ENCODE assay signal across 27 cellular contexts in the genomic region with DNA sequence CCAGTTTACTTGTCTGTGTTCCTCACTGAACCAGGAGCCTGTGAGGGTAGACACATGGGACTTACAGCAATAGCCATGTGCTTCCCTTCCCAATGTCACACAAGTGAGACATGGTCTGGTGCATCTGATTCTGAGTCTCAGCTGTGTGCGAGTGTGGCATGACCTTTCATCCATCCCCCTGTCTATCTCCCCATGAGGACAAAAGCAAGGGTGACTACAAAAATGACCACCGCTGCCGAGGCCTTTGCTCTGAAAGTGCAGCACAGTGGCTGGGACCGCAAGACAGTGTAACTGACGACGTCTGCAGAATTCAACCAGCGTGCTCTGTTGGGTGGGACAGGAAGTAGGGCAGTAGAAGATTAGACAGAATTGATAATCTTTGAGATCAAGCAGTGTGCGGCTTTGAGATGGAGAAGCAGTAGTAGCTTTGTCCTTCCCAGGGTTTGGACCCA. TPM values are rescaled to one million over a fixed set of nuclear protein-coding genes. Genes with fewer than 3 reads are reported as not detected.
DNase-seq lines count a peak whose midpoint lies in the region; ATAC-seq, FAIRE-seq and TF ChIP-seq lines count a peak whose summit lies in the region.
"Had no signal": no experiment of that assay in that cellular context is flagged by ENCODE, and none has a peak within 500 bp of the region (broad histone marks: within the 10 kb centered on the region; RNA-seq: fewer than 3 reads in every experiment).

No MANE protein-coding gene starts in this region.

- peaks cover 15 to 35% of the 10 kb centered on the region in 2 donors for H3K36me3 Mint-ChIP-seq in CD14-positive monocyte
- H3K36me3 Mint-ChIP-seq in natural killer cell treated with Interleukin-12 subunit alpha and Interleukin-12 subunit beta and Interleukin-15 and Interleukin-18, amount 100 ng/mL, for 72 hours: no peaks in the 10 kb centered on the region
- H3K36me3 Mint-ChIP-seq in CD4-positive, alpha-beta T cell (ENCODE audit: low read depth): no peaks in the 10 kb centered on the region

- no peak overlapping the region for H2BK15ac ChIP-seq in H1 (ENCODE audit: low read length)

- H3K27ac ChIP-seq in Panc1 (ENCODE audit: low read length) (peak overlapping the region; percentile 62), H1 (ENCODE audit: low read depth, low read length) (no peak overlapping the region), ovary (no peak overlapping the region)
- no peak overlapping the region for H3K27ac ChIP-seq in CD4-positive, alpha-beta T cell (ENCODE audit: low read depth, low read length)
- H3K27ac ChIP-seq: prostate gland, skin epidermis had no signal

- no peak overlapping the region for H4K8ac ChIP-seq in H1 (ENCODE audit: extremely low read depth, insufficient read depth, low read length)

- H3K23me2 ChIP-seq in H1 (ENCODE audit: low read depth, low read length): no peaks in the 10 kb centered on the region

- no peaks in the 10 kb centered on the region for H3K9me3 ChIP-seq in Panc1 (ENCODE audit: control insufficient read depth, insufficient read depth, low read depth, low read length)
- H3K9me3 ChIP-seq in H1 (ENCODE audit: insufficient read depth in 2 of 2, low read depth in 1 of 2, low read length in 1 of 2): no peaks in the 10 kb centered on the region
- H3K9me3 ChIP-seq in CD4-positive, alpha-beta T cell (ENCODE audit: control insufficient read depth, low read length): no peaks in the 10 kb centered on the region
- H3K9me3 ChIP-seq in ovary: no peaks in the 10 kb centered on the region
- H3K9me3 ChIP-seq: BE2C, MG63, prostate gland, upper lobe of left lung had no signal

- no peak overlapping the region for H2BK12ac ChIP-seq in H1 (ENCODE audit: low read depth, low read length)

- no peak overlapping the region for H4K91ac ChIP-seq in H1 (replicated peaks; ENCODE audit: insufficient read length, low read length)

- peak overlapping the region; percentile 2; the same call in 1 of the 2 replicates for H2BK5ac ChIP-seq in H1 (ENCODE audit: low read depth, low read length)

- POLR2A ChIA-PET in Panc1 (lab: Charles Lee) (no interaction called here), H1 (lab: Charles Lee; ENCODE audit: partially characterized antibody) (no interaction called here)
- POLR2A ChIA-PET in CD4-positive, alpha-beta T cell (lab: Charles Lee): no interaction called here

- peak overlapping the region in 1 of 2 donors; percentile 47 for H3K4me3 Mint-ChIP-seq in CD14-positive monocyte
- H3K4me3 Mint-ChIP-seq in natural killer cell treated with Interleukin-12 subunit alpha and Interleukin-12 subunit beta and Interleukin-15 and Interleukin-18, amount 100 ng/mL, for 72 hours: peak overlapping the region; percentile 0
- no peak overlapping the region for H3K4me3 Mint-ChIP-seq in CD4-positive, alpha-beta T cell
- H3K4me3 Mint-ChIP-seq: activated B cell treated with CpG ODN at 0.5 μM for 24 hours; activated CD4-positive, alpha-beta memory T cell treated with anti-CD3 and anti-CD28 coated beads, Interleukin-2, amount 10 ng/mL, durations not matched to agents 7 days and 5 days; nephron; T-helper 1 cell treated with Interleukin-12 subunit alpha and Interleukin-12 subunit beta and Interleukin-4 antibody, amounts not matched to agents 30 μg/mL and 1 μg/mL, for 36 hours had no signal

- H3K27me3 ChIP-seq in Panc1 (ENCODE audit: control insufficient read depth, insufficient read depth, low read length) (no peaks in the 10 kb centered on the region), H1 (replicated peaks in 1 of 4; ENCODE audit: control insufficient read depth in 3 of 4, extremely low read depth in 1 of 4, insufficient read depth in 3 of 4, low read length in 3 of 4) (no peaks in the 10 kb centered on the region), ovary (no peaks in the 10 kb centered on the region)
- H3K27me3 ChIP-seq in CD4-positive, alpha-beta T cell (ENCODE audit: control insufficient read depth, insufficient read depth, low read length): no peaks in the 10 kb centered on the region
- H3K27me3 ChIP-seq: BE2C, MG63, upper lobe of left lung had no signal

- H3K18ac ChIP-seq in H1 (ENCODE audit: extremely low read depth, low read length): no peak overlapping the region

- in situ Hi-C loops in Panc1 (cut with HindIII; ENCODE audit: low pct_unique_long_range_greater_than_20kb, low sequenced_read_pairs): no loop called here

- TF ChIP-seq POLR2A in H1 (IDR thresholded peaks at IDR 0.05; ENCODE audit: control extremely low read depth in 1 of 2, low read depth in 2 of 2, low read length in 2 of 2) (no peak), ovary (IDR thresholded peaks at IDR 0.05) (no peak)

- H3K9me3 Mint-ChIP-seq in CD14-positive monocyte: peaks cover 0 to 3% (median 0%) of the 10 kb centered on the region in 7 donors
- no peaks in the 10 kb centered on the region for H3K9me3 Mint-ChIP-seq in natural killer cell treated with Interleukin-12 subunit alpha and Interleukin-12 subunit beta and Interleukin-15 and Interleukin-18, amount 100 ng/mL, for 72 hours
- no peaks in the 10 kb centered on the region for H3K9me3 Mint-ChIP-seq in CD4-positive, alpha-beta T cell
- H3K9me3 Mint-ChIP-seq: activated CD4-positive, alpha-beta memory T cell treated with anti-CD3 and anti-CD28 coated beads, Interleukin-2, amount 10 ng/mL, durations not matched to agents 7 days and 5 days; T-helper 1 cell treated with Interleukin-12 subunit alpha and Interleukin-12 subunit beta and Interleukin-4 antibody, amounts not matched to agents 30 μg/mL and 1 μg/mL, for 36 hours had no signal

- no peaks in the 10 kb centered on the region for H4K20me1 ChIP-seq in H1 (replicated peaks in 1 of 2; ENCODE audit: control insufficient read depth in 1 of 2, insufficient read depth in 2 of 2, low read length in 2 of 2)

- CTCF ChIA-PET in Panc1 (lab: Charles Lee): no interaction called here
- CTCF ChIA-PET in H1 (lab: Charles Lee; ENCODE audit: partially characterized antibody): no interaction called here
- CTCF ChIA-PET in CD4-positive, alpha-beta T cell (lab: Charles Lee): no interaction called here

- H3K4me1 Mint-ChIP-seq in CD14-positive monocyte: peaks cover 96% of the 10 kb centered on the region
- peaks cover 10 to 12% of the 10 kb centered on the region in 2 donors for H3K4me1 Mint-ChIP-seq in natural killer cell treated with Interleukin-12 subunit alpha and Interleukin-12 subunit beta and Interleukin-15 and Interleukin-18, amount 100 ng/mL, for 72 hours (ENCODE audit: low read depth in 2 of 2)
- no peaks in the 10 kb centered on the region for H3K4me1 Mint-ChIP-seq in CD4-positive, alpha-beta T cell (ENCODE audit: low read depth)

- H2AK5ac ChIP-seq in H1 (ENCODE audit: low read depth, low read length): peak overlapping the region; percentile 30

- BruUV-seq in Panc1 (replicated peaks; lab: Mats Ljungman, UMichigan): no TSS peak

- no peak overlapping the region for H3K23ac ChIP-seq in H1 (ENCODE audit: insufficient read length)

- H3K4me3 ChIP-seq in Panc1 (ENCODE audit: low read depth in 2 of 2, low read length in 2 of 2) (no peak overlapping the region), H1 (ENCODE audit: extremely low read depth in 1 of 4, insufficient read depth in 2 of 4, low read depth in 3 of 4, low read length in 4 of 4) (no peak overlapping the region), ovary (no peak overlapping the region)
- H3K4me3 ChIP-seq: MG63, prostate gland, skin epidermis, upper lobe of left lung had no signal

- no peak for FAIRE-seq in H1 (lab: Jason Lieb, UNC)
- FAIRE-seq: A204.1 had no signal

- H2AFZ ChIP-seq in H1 (ENCODE audit: low read length): no peak overlapping the region

- H3K36me3 ChIP-seq in Panc1 (ENCODE audit: control insufficient read depth, insufficient read depth, low read length) (no peaks in the 10 kb centered on the region), H1 (ENCODE audit: control insufficient read depth in 2 of 4, insufficient read depth in 4 of 4, low read length in 3 of 4) (no peaks in the 10 kb centered on the region), ovary (no peaks in the 10 kb centered on the region)
- H3K36me3 ChIP-seq: BE2C, MG63, prostate gland had no signal

- H3K14ac ChIP-seq in H1 (ENCODE audit: insufficient read length): no peak overlapping the region

- H3K4ac ChIP-seq in H1 (replicated peaks; ENCODE audit: insufficient read length, low read depth, low read length): no peak overlapping the region

- peaks cover 0 to 2% (median 0%) of the 10 kb centered on the region in 3 donors for H3K27me3 Mint-ChIP-seq in CD14-positive monocyte (ENCODE audit: low read depth in 3 of 3)
- peaks cover 0 to 11% of the 10 kb centered on the region in 2 donors for H3K27me3 Mint-ChIP-seq in natural killer cell treated with Interleukin-12 subunit alpha and Interleukin-12 subunit beta and Interleukin-15 and Interleukin-18, amount 100 ng/mL, for 72 hours
- H3K27me3 Mint-ChIP-seq in CD4-positive, alpha-beta T cell: peaks cover 5% of the 10 kb centered on the region
- H3K27me3 Mint-ChIP-seq: activated B cell treated with CpG ODN at 0.5 μM for 24 hours had no signal

- 92% methylated on average over 8 of the region's 8 CpGs; no CpG with 5 or more reads in 1 of the 2 experiments for WGBS in H1 (ENCODE audit: extremely low coverage in 1 of 2, insufficient coverage in 1 of 2, insufficient read length in 1 of 2, insufficient replicate concordance in 2 of 2, low coverage in 1 of 2, low lambda C conversion rate in 2 of 2, missing lambda C conversion rate in 1 of 2), 2 experiments
- 92 to 95% (median 93%) methylated on average over 8 of the region's 8 CpGs for WGBS in ovary, 3 donors

- H4K5ac ChIP-seq in H1 (ENCODE audit: insufficient read length, low read depth, low read length): no peak overlapping the region

- no peak overlapping the region for H2BK20ac ChIP-seq in H1 (ENCODE audit: low read length)

- ATAC-seq in Panc1: peak; percentile 22; the same call in 1 of the 2 replicates
- ATAC-seq in natural killer cell treated with Interleukin-12 subunit alpha and Interleukin-12 subunit beta and Interleukin-15 and Interleukin-18, amount 100 ng/mL, for 72 hours: peak in 1 of 2 donors; percentile 79
- no peak for ATAC-seq in CD4-positive, alpha-beta T cell (ENCODE audit: poor library complexity)

- H2BK120ac ChIP-seq in H1 (replicated peaks; ENCODE audit: low read depth, low read length): no peak overlapping the region

- intact Hi-C loops in CD14-positive monocyte (cut with micrococcal nuclease): loop anchor here in 1 of 2 donors (10.0 kb wide), 1 partner anchor 54 kb away; the partner anchor contains the start of gene RAB31
- intact Hi-C loops in Panc1 (cut with micrococcal nuclease; ENCODE audit: unreplicated experiment): no loop called here
- intact Hi-C loops in CD4-positive, alpha-beta T cell (cut with DNase I, micrococcal nuclease): no loop called here
- intact Hi-C loops in ovary (cut with DNase I): no loop called here

- H3K4me1 ChIP-seq in Panc1 (ENCODE audit: control insufficient read depth, insufficient read depth, low read length) (peaks cover 44% of the 10 kb centered on the region), H1 (replicated peaks in 1 of 4; ENCODE audit: control insufficient read depth in 3 of 4, insufficient read depth in 4 of 4, low read length in 3 of 4) (no peaks in the 10 kb centered on the region), ovary (ENCODE audit: insufficient read depth) (no peaks in the 10 kb centered on the region)
- H3K4me1 ChIP-seq: BE2C, prostate gland had no signal

- no peaks in the 10 kb centered on the region for H3K79me2 ChIP-seq in H1 (ENCODE audit: control insufficient read depth in 1 of 2, insufficient read depth in 2 of 2, low read length in 2 of 2)

- DNase-seq in CD14-positive monocyte (ENCODE audit: low spot score) (no peak), Panc1 (ENCODE audit: low read depth, low spot score) (no peak), H1 (ENCODE audit: low read depth in 1 of 2, low spot score in 2 of 2) (no peak), NCI-H187 treated with DMSO at 0.1 percent for 48 hours (lab: John Stamatoyannopoulos, UW) (no peak), ovary (no peak)
- no peak for DNase-seq in natural killer cell treated with Interleukin-12 subunit alpha and Interleukin-12 subunit beta and Interleukin-15 and Interleukin-18, amount 100 ng/mL, for 72 hours (ENCODE audit: low spot score)
- DNase-seq in CD4-positive, alpha-beta T cell: no peak
- no peak for DNase-seq in activated CD4-positive, alpha-beta T cell treated with anti-CD3 and anti-CD28 coated beads, Interleukin-2, amount 50 U/mL, for 4 hours
- DNase-seq: activated B cell treated with CpG ODN at 0.5 μM for 24 hours; activated CD4-positive, alpha-beta memory T cell treated with anti-CD3 and anti-CD28 coated beads, Interleukin-2, amount 10 ng/mL, durations not matched to agents 7 days and 5 days; activated gamma-delta T cell treated with Interleukin-2 at 50 U/mL for 16 hours; activated T-cell treated with anti-CD3 and anti-CD28 coated beads for 4 hours; amygdala; BE2C; effector CD4-positive, alpha-beta T cell; mesendoderm; NCI-H1436 treated with DMSO at 0.1 percent for 48 hours; SIG-M5; stimulated activated naive CD4-positive, alpha-beta T cell treated with Interleukin-2 at 50 U/mL for 16 hours; upper lobe of left lung had no signal

- no peak overlapping the region for H3K56ac ChIP-seq in H1 (replicated peaks; ENCODE audit: insufficient read length, low read depth, low read length)

- H3K79me1 ChIP-seq in H1 (ENCODE audit: low read depth, low read length): no peaks in the 10 kb centered on the region; the same call in 1 of the 2 replicates

- no peak overlapping the region for H3K4me2 ChIP-seq in H1 (ENCODE audit: insufficient read depth in 1 of 2, low read depth in 2 of 2, low read length in 2 of 2)

- H3K27ac Mint-ChIP-seq in CD14-positive monocyte: peak overlapping the region; percentile 62 to 93 (median 87)
- H3K27ac Mint-ChIP-seq in natural killer cell treated with Interleukin-12 subunit alpha and Interleukin-12 subunit beta and Interleukin-15 and Interleukin-18, amount 100 ng/mL, for 72 hours: peak overlapping the region in 1 of 2 donors; percentile 48
- H3K27ac Mint-ChIP-seq in CD4-positive, alpha-beta T cell: no peak overlapping the region
- H3K27ac Mint-ChIP-seq: activated B cell treated with CpG ODN at 0.5 μM for 24 hours; activated CD4-positive, alpha-beta memory T cell treated with anti-CD3 and anti-CD28 coated beads, Interleukin-2, amount 10 ng/mL, durations not matched to agents 7 days and 5 days; T-helper 1 cell treated with Interleukin-12 subunit alpha and Interleukin-12 subunit beta and Interleukin-4 antibody, amounts not matched to agents 30 μg/mL and 1 μg/mL, for 36 hours had no signal

- H3K9ac ChIP-seq in H1 (replicated peaks in 1 of 4; ENCODE audit: extremely low read depth in 1 of 4, low read depth in 3 of 4, low read length in 3 of 4): no peak overlapping the region

- TF ChIP-seq EP300 in H1 (IDR thresholded peaks at IDR 0.05; ENCODE audit: borderline replicate concordance in 1 of 2, low read depth in 2 of 2, low read length in 2 of 2) (no peak), ovary (IDR thresholded peaks at IDR 0.05) (no peak)

- no peak for TF ChIP-seq RAD21 in H1 (IDR thresholded peaks at IDR 0.05 in 1 of 2, conservative IDR thresholded peaks at IDR 0.05 in 1 of 2; ENCODE audit: low read depth in 2 of 2, low read length in 2 of 2)

- TF ChIP-seq CTCF in CD14-positive monocyte (IDR thresholded peaks at IDR 0.05) (no peak), Panc1 (IDR thresholded peaks at IDR 0.05) (no peak), H1 (IDR thresholded peaks at IDR 0.05; ENCODE audit: control extremely low read depth in 1 of 3, insufficient read depth in 1 of 3, low read depth in 1 of 3, low read length in 3 of 3) (no peak), ovary (IDR thresholded peaks at IDR 0.05) (no peak)
- no peak for TF ChIP-seq CTCF in CD4-positive, alpha-beta T cell (IDR thresholded peaks at IDR 0.05)

RNA-seq across cellular contexts. Expression of gene RAB31, which starts 50.5 kb away (rescaled TPM):
- 100 to 1,000 TPM; 348 to 367 TPM for polyA plus RNA-seq in CD14-positive monocyte
- total RNA-seq in Panc1 (2021; ENCODE audit: unreplicated experiment): 118 TPM
- polyA plus RNA-seq in Panc1 (2012; ENCODE audit: insufficient read length): 112 TPM
- 39.3 and 40.9 TPM in 2 replicates for total RNA-seq in H1 (2021; fragmentation: NEBNext Ultra II Directional; extraction: Animal tissue kit (Norgen Biotek cat#: 25700))
- 15.2 TPM in 2 replicates for polyA plus RNA-seq in H1 (2011; rRNA removed)
- polyA plus RNA-seq in H1 (2011; cell fraction: cytosol; rRNA removed): 16.7 TPM
- 27.4 TPM for polyA plus RNA-seq in H1 (2011; cell fraction: nucleus; rRNA removed)
- 17.8 to 28.0 TPM (median 22.6 TPM) in 4 replicates for polyA plus RNA-seq in H1 (2012, experiment 1 of 2)
- 6.0 TPM for polyA plus RNA-seq in H1 (2012, experiment 2 of 2)
- polyA plus RNA-seq in H1 (2013, experiment 1 of 2): 65.4 TPM
- polyA plus RNA-seq in H1 (2013, experiment 2 of 2): 69.7 TPM
- polyA minus RNA-seq in H1 (2011; rRNA and poly(A)+ RNA removed): 54.0 and 57.9 TPM in 2 replicates
- polyA minus RNA-seq in H1 (2011; cell fraction: cytosol; rRNA and poly(A)+ RNA removed): 14.6 TPM
- 33.4 TPM for polyA minus RNA-seq in H1 (2011; cell fraction: nucleus; rRNA and poly(A)+ RNA removed)
- 1 to 10 TPM; 1.7 to 6.9 TPM for total RNA-seq in natural killer cell treated with Interleukin-12 subunit alpha and Interleukin-12 subunit beta and Interleukin-15 and Interleukin-18, amount 100 ng/mL, for 72 hours
- 1 to 10 TPM; 1.1 to 1.3 TPM for total RNA-seq in CD4-positive, alpha-beta T cell
- total RNA-seq in ovary: 100 to 1,000 TPM in 3 of 7 donors, 10 to 100 TPM in 4; 37.9 to 188 (median 62.8) TPM
- 100 to 1,000 TPM in 1 of 2 donors, 10 to 100 TPM in 1; 44.3 to 163 TPM for polyA plus RNA-seq in ovary
- total RNA-seq: OCI-LY7 had no signal
